19 cellular contexts compared by ENCODE assay signal in genomic region chr16:87368029-87368765, GRCh38. TPM values are rescaled to one million over a fixed set of nuclear protein-coding genes. Genes with fewer than 3 reads are reported as not detected.
DNase-seq lines count a peak whose midpoint lies in the region; ATAC-seq, FAIRE-seq and TF ChIP-seq lines count a peak whose summit lies in the region.
"Had no signal": no experiment of that assay in that cellular context is flagged by ENCODE, and none has a peak within 500 bp of the region (broad histone marks: within the 10 kb centered on the region; RNA-seq: fewer than 3 reads in every experiment).

No MANE protein-coding gene starts in this region.

- no peak overlapping the region for H3K4me3 Mint-ChIP-seq in activated CD4-positive, alpha-beta T cell treated with anti-CD3 and anti-CD28 coated beads, Interleukin-2, amount 10 ng/mL, durations not matched to agents 24 days and 14 days
- H3K4me3 Mint-ChIP-seq: activated naive CD4-positive, alpha-beta T cell treated with anti-CD3 and anti-CD28 coated beads, Interleukin-2, amount 10 ng/mL, durations not matched to agents 7 days and 5 days; nephron progenitor cell had no signal

- ATAC-seq in HG03196 (IDR thresholded peaks at IDR 0.05; ENCODE audit: unreplicated experiment) (no peak), GM18517 (IDR thresholded peaks at IDR 0.05; ENCODE audit: unreplicated experiment) (no peak)
- ATAC-seq: left lobe of liver had no signal

- FAIRE-seq in small intestine (lab: Jason Lieb, UNC), result no peak

- H3K4me1 Mint-ChIP-seq in activated CD4-positive, alpha-beta T cell treated with anti-CD3 and anti-CD28 coated beads, Interleukin-2, amount 10 ng/mL, durations not matched to agents 24 days and 14 days, result peaks cover 35% of the 10 kb centered on the region

- H3K27me3 ChIP-seq in esophagus muscularis mucosa (no peaks in the 10 kb centered on the region), small intestine (ENCODE audit: control insufficient read depth in 2 of 2, insufficient read depth in 2 of 2, low read length in 2 of 2) (no peaks in the 10 kb centered on the region)

- H3K4me3 ChIP-seq in esophagus muscularis mucosa, result no peak overlapping the region
- H3K4me3 ChIP-seq in small intestine (ENCODE audit: low read depth in 1 of 2, low read length in 2 of 2), result no peak overlapping the region
- no peak overlapping the region for H3K4me3 ChIP-seq in coronary artery
- H3K4me3 ChIP-seq: thoracic aorta had no signal

- H3K9me3 Mint-ChIP-seq in activated CD4-positive, alpha-beta T cell treated with anti-CD3 and anti-CD28 coated beads, Interleukin-2, amount 10 ng/mL, durations not matched to agents 24 days and 14 days, result no peaks in the 10 kb centered on the region
- H3K9me3 Mint-ChIP-seq: activated naive CD4-positive, alpha-beta T cell treated with anti-CD3 and anti-CD28 coated beads, Interleukin-2, amount 10 ng/mL, durations not matched to agents 7 days and 5 days; IgD-negative memory B cell; nephron progenitor cell had no signal

- H3K27ac ChIP-seq in esophagus muscularis mucosa (replicated peaks in 1 of 4) (peak overlapping the region; percentile 5 to 46 (median 24)), small intestine (ENCODE audit: low read depth in 1 of 2, low read length in 1 of 2) (peak overlapping the region in 1 of 2 donors; percentile 26), coronary artery (peak overlapping the region in 1 of 2 donors; percentile 4)
- H3K27ac ChIP-seq: thoracic aorta had no signal

- intact Hi-C loops in activated CD4-positive, alpha-beta T cell treated with anti-CD3 and anti-CD28 coated beads, Interleukin-2, amount 10 ng/mL, durations not matched to agents 24 days and 14 days (cut with micrococcal nuclease), result no loop called here
- intact Hi-C loops in esophagus muscularis mucosa (cut with DNase I), result no loop called here

- no peak for TF ChIP-seq CTCF in esophagus muscularis mucosa (IDR thresholded peaks at IDR 0.05)
- no peak for TF ChIP-seq CTCF in coronary artery (IDR thresholded peaks at IDR 0.05)

- H3K27ac Mint-ChIP-seq in activated CD4-positive, alpha-beta T cell treated with anti-CD3 and anti-CD28 coated beads, Interleukin-2, amount 10 ng/mL, durations not matched to agents 24 days and 14 days, result peak overlapping the region; percentile 51
- H3K27ac Mint-ChIP-seq: activated naive CD4-positive, alpha-beta T cell treated with anti-CD3 and anti-CD28 coated beads, Interleukin-2, amount 10 ng/mL, durations not matched to agents 7 days and 5 days had no signal

- no peak for DNase-seq in activated CD4-positive, alpha-beta T cell treated with anti-CD3 and anti-CD28 coated beads, Interleukin-2, amount 10 ng/mL, durations not matched to agents 24 days and 14 days
- no peak for DNase-seq in activated CD4-positive, alpha-beta T cell treated with anti-CD3 and anti-CD28 coated beads for 4 hours
- DNase-seq in SIG-M5 treated with dmso at 0.1 percent for 504 hours (lab: John Stamatoyannopoulos, UW; ENCODE audit: unreplicated experiment) (peak; percentile 51), esophagus muscularis mucosa (ENCODE audit: extremely low spot score) (no peak), small intestine (peak; percentile 28), coronary artery (ENCODE audit: low spot score) (no peak)
- DNase-seq: 8988T; activated naive CD4-positive, alpha-beta T cell treated with anti-CD3 and anti-CD28 coated beads, Interleukin-2, amount 10 ng/mL, durations not matched to agents 7 days and 5 days; central memory CD4-positive, alpha-beta T cell; hippocampal formation; NCI-H1694 treated with DMSO at 0.1 percent for 48 hours; NCI-H748 treated with DMSO at 0.1 percent for 48 hours; nephron progenitor cell; SW 1271 had no signal

- H3K36me3 ChIP-seq in esophagus muscularis mucosa (peaks cover 0 to 18% (median 12%) of the 10 kb centered on the region in 4 donors), small intestine (ENCODE audit: control insufficient read depth in 2 of 2, insufficient read depth in 2 of 2, low read length in 2 of 2) (no peaks in the 10 kb centered on the region)
- H3K36me3 ChIP-seq: thoracic aorta had no signal

- TF ChIP-seq EP300 in esophagus muscularis mucosa (IDR thresholded peaks at IDR 0.05), result no peak

- TF ChIP-seq POLR2A in esophagus muscularis mucosa (IDR thresholded peaks at IDR 0.05; ENCODE audit: low read depth), result no peak

- H3K9me3 ChIP-seq in esophagus muscularis mucosa (no peaks in the 10 kb centered on the region), small intestine (ENCODE audit: control insufficient read depth, low read depth) (no peaks in the 10 kb centered on the region)
- H3K9me3 ChIP-seq: thoracic aorta had no signal

- H3K27me3 Mint-ChIP-seq in activated CD4-positive, alpha-beta T cell treated with anti-CD3 and anti-CD28 coated beads, Interleukin-2, amount 10 ng/mL, durations not matched to agents 24 days and 14 days, result no peaks in the 10 kb centered on the region
- H3K27me3 Mint-ChIP-seq: activated naive CD4-positive, alpha-beta T cell treated with anti-CD3 and anti-CD28 coated beads, Interleukin-2, amount 10 ng/mL, durations not matched to agents 7 days and 5 days; IgD-negative memory B cell had no signal

- peaks cover 14% of the 10 kb centered on the region for H3K36me3 Mint-ChIP-seq in activated CD4-positive, alpha-beta T cell treated with anti-CD3 and anti-CD28 coated beads, Interleukin-2, amount 10 ng/mL, durations not matched to agents 24 days and 14 days (ENCODE audit: low read depth)
- H3K36me3 Mint-ChIP-seq: IgD-negative memory B cell had no signal

- H3K4me1 ChIP-seq in esophagus muscularis mucosa (peaks cover 72 to 88% (median 82%) of the 10 kb centered on the region in 4 donors), small intestine (ENCODE audit: control insufficient read depth in 2 of 2, insufficient read depth in 1 of 2, low read depth in 1 of 2, low read length in 1 of 2) (peaks cover 0 to 4% of the 10 kb centered on the region in 2 donors)

- WGBS in esophagus muscularis mucosa, result 67% methylated on average over 5 of the region's 5 CpGs
- WGBS in small intestine, 3 donors, result 43 to 54% (median 46%) methylated on average over 5 of the region's 5 CpGs

RNA-seq across cellular contexts. Expression of gene FBXO31, which starts 15.4 kb away (rescaled TPM):
- 37.1 and 38.9 TPM in 2 replicates for total RNA-seq in activated CD4-positive, alpha-beta T cell treated with anti-CD3 and anti-CD28 coated beads, Interleukin-2, amount 10 ng/mL, durations not matched to agents 24 days and 14 days
- total RNA-seq in esophagus muscularis mucosa, result 100 to 1,000 TPM in 2 of 4 donors, 10 to 100 TPM in 2; 68.8 to 173 (median 102) TPM
- 10 to 100 TPM; 25.1 to 38.7 (median 33.7) TPM for polyA plus RNA-seq in small intestine

RNA-seq across cellular contexts. Expression of gene MAP1LC3B, which starts 23.9 kb away (rescaled TPM):
- total RNA-seq in activated CD4-positive, alpha-beta T cell treated with anti-CD3 and anti-CD28 coated beads, Interleukin-2, amount 10 ng/mL, durations not matched to agents 24 days and 14 days, result 37.6 and 38.3 TPM in 2 replicates
- total RNA-seq in esophagus muscularis mucosa, result 10 to 100 TPM; 49.4 to 70.6 (median 57.9) TPM
- 10 to 100 TPM; 35.1 to 61.1 (median 55.0) TPM for polyA plus RNA-seq in small intestine

RNA-seq across cellular contexts. Expression of gene C16orf95, which starts 51.0 kb away (rescaled TPM):
- 10.9 and 11.1 TPM in 2 replicates for total RNA-seq in activated CD4-positive, alpha-beta T cell treated with anti-CD3 and anti-CD28 coated beads, Interleukin-2, amount 10 ng/mL, durations not matched to agents 24 days and 14 days
- 1 to 10 TPM in 3 of 4 donors, under 1 TPM in 1; 0.50 to 3.2 (median 1.8) TPM for total RNA-seq in esophagus muscularis mucosa
- 1 to 10 TPM; 2.2 to 4.8 (median 4.2) TPM for polyA plus RNA-seq in small intestine

Comparison
In these comparisons a context has a peak if more than half of its experiments do, and no peak if none do; other contexts are left out.
1. DNase-seq: peak in SIG-M5 treated with dmso at 0.1 percent for 504 hours (single experiment) and small intestine (single experiment); none in activated CD4-positive, alpha-beta T cell treated with anti-CD3 and anti-CD28 coated beads, Interleukin-2, amount 10 ng/mL, durations not matched to agents 24 days and 14 days (single experiment), activated CD4-positive, alpha-beta T cell treated with anti-CD3 and anti-CD28 coated beads for 4 hours (0 of 2), esophagus muscularis mucosa (single experiment) and coronary artery (single experiment).